8 cellular contexts compared by ENCODE assay signal in genomic region chr2:46915281-46915810, GRCh38. TPM values are rescaled to one million over a fixed set of nuclear protein-coding genes. Genes with fewer than 3 reads are reported as not detected.
A peak's percentile ranks its signal among the peaks of the same experiment; 100 is the strongest.
DNase-seq lines count a peak whose midpoint lies in the region; ATAC-seq, FAIRE-seq and TF ChIP-seq lines count a peak whose summit lies in the region.

TSS of gene MCFD2 (minus strand) at chr2:46915806. CDS start at chr2:46909171, 6,635 bp downstream.

- H3K9ac ChIP-seq in SU-DHL-6 (ENCODE audit: low read length), result peak within 1 kb of the TSS; percentile 96
- peak within 1 kb of the TSS; percentile 95 for H3K9ac ChIP-seq in endothelial cell of umbilical vein (replicated peaks; ENCODE audit: extremely low read depth, insufficient read depth, low read length)
- peak within 1 kb of the TSS; percentile 85 for H3K9ac ChIP-seq in mucosa of stomach (ENCODE audit: low read length)

- no peaks in the 10 kb centered on the region for H3K9me1 ChIP-seq in endothelial cell of umbilical vein (replicated peaks; ENCODE audit: control insufficient read depth, extremely low read depth, insufficient read depth, low read length)

- no TSS peak for BruUV-seq in endothelial cell of umbilical vein (replicated peaks; lab: Mats Ljungman, UMichigan)

- peaks cover 27% of the 10 kb centered on the region for H3K4me1 ChIP-seq in endothelial cell of umbilical vein (ENCODE audit: control insufficient read depth, extremely low read depth, insufficient read depth, low read length)
- peaks cover 21% of the 10 kb centered on the region for H3K4me1 ChIP-seq in mucosa of stomach (ENCODE audit: control insufficient read depth, insufficient read depth, low read length)
- H3K4me1 ChIP-seq in urinary bladder (ENCODE audit: insufficient read depth), result peaks cover 5% of the 10 kb centered on the region

- H3K36me3 ChIP-seq in SU-DHL-6 (ENCODE audit: low read length), result no peaks in the 10 kb centered on the region
- H3K36me3 ChIP-seq in endothelial cell of umbilical vein (ENCODE audit: control insufficient read depth in 2 of 2, extremely low read depth in 1 of 2, insufficient read depth in 2 of 2, low read length in 2 of 2), result no peaks in the 10 kb centered on the region
- no peaks in the 10 kb centered on the region for H3K36me3 ChIP-seq in mucosa of stomach (ENCODE audit: control insufficient read depth, insufficient read depth, low read length)
- no peaks in the 10 kb centered on the region for H3K36me3 ChIP-seq in urinary bladder (ENCODE audit: insufficient read depth)

- H3K27ac ChIP-seq in SU-DHL-6 (ENCODE audit: low read depth, low read length) (peak within 1 kb of the TSS; percentile 59), endothelial cell of umbilical vein (ENCODE audit: insufficient read depth, low read depth, low read length) (peak within 1 kb of the TSS; percentile 83), urinary bladder (ENCODE audit: low read depth) (peak within 1 kb of the TSS; percentile 88)

- no peaks in the 10 kb centered on the region for H3K9me3 ChIP-seq in SU-DHL-6 (ENCODE audit: insufficient read depth, low read length)
- H3K9me3 ChIP-seq in endothelial cell of umbilical vein (replicated peaks; ENCODE audit: control insufficient read depth, insufficient read depth, low read length), result no peaks in the 10 kb centered on the region
- H3K9me3 ChIP-seq in mucosa of stomach (ENCODE audit: control insufficient read depth, low read length), result no peaks in the 10 kb centered on the region

- no peak for TF ChIP-seq CTCF in SU-DHL-6 (IDR thresholded peaks at IDR 0.05; ENCODE audit: insufficient read depth, low read length, poor library complexity, severe bottlenecking)
- TF ChIP-seq CTCF in endothelial cell of umbilical vein (IDR thresholded peaks at IDR 0.05; ENCODE audit: extremely low read depth in 1 of 2, insufficient read depth in 1 of 2, low read depth in 1 of 2, low read length in 2 of 2), result no peak

- peaks cover 11% of the 10 kb centered on the region for H3F3A ChIP-seq in SU-DHL-6 (ENCODE audit: insufficient read depth)

- DNase-seq in endothelial cell of umbilical vein (ENCODE audit: low read depth, low spot score) (no peak), DMS153 (lab: John Stamatoyannopoulos, UW) (no peak)

- peak; percentile 2 for ATAC-seq in GM18517 (IDR thresholded peaks at IDR 0.05; ENCODE audit: unreplicated experiment)
- peak; percentile 14 for ATAC-seq in HG02884 (IDR thresholded peaks at IDR 0.05; ENCODE audit: unreplicated experiment)
- ATAC-seq in HG02981 (IDR thresholded peaks at IDR 0.05; ENCODE audit: unreplicated experiment), result no peak

- dilution Hi-C loops in endothelial cell of umbilical vein (cut with MboI; ENCODE audit: extremely low pct_ligation_motif_present, low sequenced_read_pairs), result no loop called here

- WGBS in urinary bladder, result under 1% methylated on average over 38 of the region's 38 CpGs

- FAIRE-seq in endothelial cell of umbilical vein (lab: Jason Lieb, UNC), result no peak

- intact Hi-C loops in endothelial cell of umbilical vein (cut with micrococcal nuclease), result no loop called here

- H3K27me3 ChIP-seq in SU-DHL-6 (ENCODE audit: low read length), result no peaks in the 10 kb centered on the region
- H3K27me3 ChIP-seq in endothelial cell of umbilical vein (ENCODE audit: control insufficient read depth in 2 of 2, insufficient read depth in 2 of 2, low read length in 2 of 2), result no peaks in the 10 kb centered on the region
- no peaks in the 10 kb centered on the region for H3K27me3 ChIP-seq in mucosa of stomach (ENCODE audit: control insufficient read depth, insufficient read depth, low read length)

- POLR2A ChIA-PET in endothelial cell of umbilical vein (lab: Charles Lee), result no interaction called here

- H3K4me2 ChIP-seq in SU-DHL-6 (ENCODE audit: low read depth, low read length, poor library complexity, severe bottlenecking) (peak within 1 kb of the TSS; percentile 94), endothelial cell of umbilical vein (ENCODE audit: insufficient read depth, low read length) (peak within 1 kb of the TSS; percentile 90)

- peak; percentile 48 for TF ChIP-seq POLR2A in endothelial cell of umbilical vein (IDR thresholded peaks at IDR 0.05; ENCODE audit: low read depth, low read length)

- CTCF ChIA-PET in endothelial cell of umbilical vein (lab: Charles Lee), result interaction anchor here (0.9 to 2.5 kb wide), 3 partner anchors 40 to 408 kb away, joined by 3 to 16 read pairs (median 3); no protein-coding TSS in a partner anchor

- H4K20me1 ChIP-seq in SU-DHL-6 (ENCODE audit: low read depth, low read length), result no peaks in the 10 kb centered on the region
- no peaks in the 10 kb centered on the region for H4K20me1 ChIP-seq in endothelial cell of umbilical vein (replicated peaks; ENCODE audit: control insufficient read depth, extremely low read depth, insufficient read depth, low read length)

- H3K79me2 ChIP-seq in SU-DHL-6 (ENCODE audit: insufficient read depth, low read length), result peaks cover 78% of the 10 kb centered on the region
- peaks cover 45% of the 10 kb centered on the region for H3K79me2 ChIP-seq in endothelial cell of umbilical vein (ENCODE audit: control insufficient read depth, insufficient read depth, low read length)

- H2AFZ ChIP-seq in SU-DHL-6 (ENCODE audit: low read depth, low read length, severe bottlenecking) (peak within 1 kb of the TSS; percentile 92), endothelial cell of umbilical vein (ENCODE audit: low read depth, low read length) (peak within 1 kb of the TSS; percentile 52)

- H3K4me3 ChIP-seq in SU-DHL-6 (ENCODE audit: insufficient read depth, low read length, poor library complexity, severe bottlenecking), result peak within 1 kb of the TSS; percentile 95
- H3K4me3 ChIP-seq in endothelial cell of umbilical vein (replicated peaks in 1 of 3; ENCODE audit: insufficient read depth in 1 of 3, low read depth in 1 of 3, low read length in 3 of 3), result peak within 1 kb of the TSS; percentile 67 to 83 (median 68)
- peak within 1 kb of the TSS; percentile 73 for H3K4me3 ChIP-seq in mucosa of stomach (ENCODE audit: low read length)
- peak within 1 kb of the TSS; percentile 88 for H3K4me3 ChIP-seq in urinary bladder (ENCODE audit: low read depth, low read length)

- no peaks in the 10 kb centered on the region for H3K9me2 ChIP-seq in SU-DHL-6 (replicated peaks; ENCODE audit: insufficient read depth, low read length)

TF ChIP-seq in endothelial cell of umbilical vein, 7 proteins besides CTCF, POLR2A, EP300 and RAD21:
- TF ChIP-seq MYC (IDR thresholded peaks at IDR 0.05; ENCODE audit: low read depth, low read length) (no peak), JUN (IDR thresholded peaks at IDR 0.05; ENCODE audit: borderline replicate concordance, insufficient read depth, insufficient read length, low read depth) (no peak), EZH2 (IDR thresholded peaks at IDR 0.05; ENCODE audit: borderline replicate concordance, low read depth, low read length, severe bottlenecking) (no peak), GATA2 (IDR thresholded peaks at IDR 0.05; ENCODE audit: insufficient read depth, insufficient read length, low read depth, low read length) (no peak), FOS (IDR thresholded peaks at IDR 0.05; ENCODE audit: borderline replicate concordance, insufficient read depth, low read length) (no peak), MAX (IDR thresholded peaks at IDR 0.05; ENCODE audit: insufficient read depth, insufficient read length) (no peak), POLR2AphosphoS5 (IDR thresholded peaks at IDR 0.05; ENCODE audit: insufficient read depth, low read depth, low read length) (no peak)

RNA-seq across cellular contexts. Expression of gene MCFD2, which starts in this region (rescaled TPM):
- total RNA-seq in endothelial cell of umbilical vein (138 and 141 TPM in 2 replicates), urinary bladder (78.5 TPM)
- polyA plus RNA-seq in endothelial cell of umbilical vein (70.7 and 74.8 TPM in 2 replicates), urinary bladder (60.3 TPM)
- polyA plus RNA-seq in endothelial cell of umbilical vein (2011; cell fraction: cytosol; rRNA removed), result 80.5 and 82.9 TPM in 2 replicates
- 41.9 and 57.1 TPM in 2 replicates for polyA plus RNA-seq in endothelial cell of umbilical vein (2011; cell fraction: nucleus; rRNA removed)
- 127 and 230 TPM in 2 replicates for polyA plus RNA-seq in endothelial cell of umbilical vein (2012)
- 116 and 130 TPM in 2 replicates for polyA minus RNA-seq in endothelial cell of umbilical vein
- 46.8 TPM for polyA minus RNA-seq in endothelial cell of umbilical vein (2011; cell fraction: cytosol; rRNA and poly(A)+ RNA removed)
- 43.1 and 55.2 TPM in 2 replicates for polyA minus RNA-seq in endothelial cell of umbilical vein (2011; cell fraction: nucleus; rRNA and poly(A)+ RNA removed)
